ENCODE assay signal across 11 cellular contexts in genomic region chr11:35167451-35167954, GRCh38. TPM values are rescaled to one million over a fixed set of nuclear protein-coding genes. Genes with fewer than 3 reads are reported as not detected.
DNase-seq lines count a peak whose midpoint lies in the region; ATAC-seq lines count a peak whose summit lies in the region.
"Had no signal": no experiment of that assay in that cellular context is flagged by ENCODE, and none has a peak within 500 bp of the region (broad histone marks: within the 10 kb centered on the region; RNA-seq: fewer than 3 reads in every experiment).

No MANE protein-coding gene starts in this region.

- intact Hi-C loops in activated T-helper 1 cell treated with anti-CD3 and anti-CD28 coated beads, Interleukin-12 subunit alpha, Interleukin-12 subunit beta, Interleukin-2, Interleukin-4 antibody, amounts not matched to agents 30 ng/mL and 10 ng/mL and 1 ng/mL, durations not matched to agents 14 hours and 24 hours and 36 hours (cut with micrococcal nuclease), result no loop called here
- intact Hi-C loops in left cardiac atrium (cut with DNase I), result no loop called here

- peak overlapping the region; percentile 74 for H3K4me2 ChIP-seq in GM23248 (ENCODE audit: unreplicated experiment)
- H3K4me2 ChIP-seq: neural progenitor cell had no signal

- H3K9ac ChIP-seq in GM23248, result peak overlapping the region; percentile 82
- H3K9ac ChIP-seq: neural progenitor cell had no signal

- DNase-seq in GM23248, result peak; percentile 65
- no peak for DNase-seq in activated T-helper 1 cell treated with anti-CD3 and anti-CD28 coated beads, Interleukin-12 subunit alpha, Interleukin-12 subunit beta, Interleukin-2, Interleukin-4 antibody, amounts not matched to agents 30 ng/mL and 10 ng/mL and 1 ng/mL, durations not matched to agents 14 hours and 24 hours and 36 hours (ENCODE audit: low spot score)
- DNase-seq in left cardiac atrium, result peak; percentile 30
- DNase-seq in stimulated activated effector memory CD8-positive, alpha-beta T cell treated with anti-CD3 and anti-CD28 coated beads, Interleukin-12 subunit alpha, Interleukin-12 subunit beta, amount 100 ng/mL, for 72 hours (ENCODE audit: low spot score in 2 of 2), result no peak
- DNase-seq: NCI-H2081 had no signal

- peaks cover 14% of the 10 kb centered on the region; the same call in 1 of the 2 replicates for H3K36me3 ChIP-seq in GM23248 (ENCODE audit: low read depth)
- H3K36me3 ChIP-seq: neural progenitor cell had no signal

- WGBS in GM23248 (ENCODE audit: low coverage in 1 of 2, low lambda C conversion rate in 2 of 2, missing lambda C conversion rate in 2 of 2), 2 experiments, result 24 to 27% methylated on average over 2 of the region's 2 CpGs

- peaks cover 95% of the 10 kb centered on the region for H3K79me2 ChIP-seq in GM23248 (ENCODE audit: insufficient read depth)

- H4K20me1 ChIP-seq in GM23248 (ENCODE audit: insufficient read depth), result peaks cover 2% of the 10 kb centered on the region; the same call in 1 of the 2 replicates

- peak overlapping the region; percentile 97 for H3K27ac Mint-ChIP-seq in activated T-helper 1 cell treated with anti-CD3 and anti-CD28 coated beads, Interleukin-12 subunit alpha, Interleukin-12 subunit beta, Interleukin-2, Interleukin-4 antibody, amounts not matched to agents 30 ng/mL and 10 ng/mL and 1 ng/mL, durations not matched to agents 14 hours and 24 hours and 36 hours
- peak overlapping the region; percentile 98 for H3K27ac Mint-ChIP-seq in stimulated activated effector memory CD8-positive, alpha-beta T cell treated with anti-CD3 and anti-CD28 coated beads, Interleukin-12 subunit alpha, Interleukin-12 subunit beta, amount 100 ng/mL, for 72 hours
- H3K27ac Mint-ChIP-seq: type B pancreatic cell had no signal

- H3K27me3 Mint-ChIP-seq in activated T-helper 1 cell treated with anti-CD3 and anti-CD28 coated beads, Interleukin-12 subunit alpha, Interleukin-12 subunit beta, Interleukin-2, Interleukin-4 antibody, amounts not matched to agents 30 ng/mL and 10 ng/mL and 1 ng/mL, durations not matched to agents 14 hours and 24 hours and 36 hours (ENCODE audit: insufficient read depth), result no peaks in the 10 kb centered on the region

- H3K4me3 ChIP-seq in GM23248, result peak overlapping the region; percentile 47
- H3K4me3 ChIP-seq: neural progenitor cell had no signal

- no peaks in the 10 kb centered on the region for H3K9me3 ChIP-seq in GM23248 (ENCODE audit: low read depth)

- in situ Hi-C loops in GM23248 (cut with MboI), result no loop called here

- no peak overlapping the region for H2AFZ ChIP-seq in GM23248
- H2AFZ ChIP-seq: neural progenitor cell had no signal

- no peaks in the 10 kb centered on the region for H3K27me3 ChIP-seq in GM23248 (replicated peaks; ENCODE audit: insufficient read depth)
- H3K27me3 ChIP-seq: neural progenitor cell had no signal

- H3K4me1 Mint-ChIP-seq in activated T-helper 1 cell treated with anti-CD3 and anti-CD28 coated beads, Interleukin-12 subunit alpha, Interleukin-12 subunit beta, Interleukin-2, Interleukin-4 antibody, amounts not matched to agents 30 ng/mL and 10 ng/mL and 1 ng/mL, durations not matched to agents 14 hours and 24 hours and 36 hours (ENCODE audit: low read depth), result peaks cover 100% of the 10 kb centered on the region
- peaks cover 96% of the 10 kb centered on the region for H3K4me1 Mint-ChIP-seq in stimulated activated effector memory CD8-positive, alpha-beta T cell treated with anti-CD3 and anti-CD28 coated beads, Interleukin-12 subunit alpha, Interleukin-12 subunit beta, amount 100 ng/mL, for 72 hours

- peaks cover 97% of the 10 kb centered on the region for H3K4me1 ChIP-seq in GM23248 (ENCODE audit: insufficient read depth)

- H3K9me3 Mint-ChIP-seq in activated T-helper 1 cell treated with anti-CD3 and anti-CD28 coated beads, Interleukin-12 subunit alpha, Interleukin-12 subunit beta, Interleukin-2, Interleukin-4 antibody, amounts not matched to agents 30 ng/mL and 10 ng/mL and 1 ng/mL, durations not matched to agents 14 hours and 24 hours and 36 hours, result no peaks in the 10 kb centered on the region
- no peaks in the 10 kb centered on the region for H3K9me3 Mint-ChIP-seq in stimulated activated effector memory CD8-positive, alpha-beta T cell treated with anti-CD3 and anti-CD28 coated beads, Interleukin-12 subunit alpha, Interleukin-12 subunit beta, amount 100 ng/mL, for 72 hours
- H3K9me3 Mint-ChIP-seq: neural progenitor cell, type B pancreatic cell had no signal

- H3K9me2 ChIP-seq in GM23248 (ENCODE audit: insufficient read depth), result no peaks in the 10 kb centered on the region

- peaks cover 98% of the 10 kb centered on the region for H3F3A ChIP-seq in GM23248 (ENCODE audit: insufficient read depth)

- H3K36me3 Mint-ChIP-seq in activated T-helper 1 cell treated with anti-CD3 and anti-CD28 coated beads, Interleukin-12 subunit alpha, Interleukin-12 subunit beta, Interleukin-2, Interleukin-4 antibody, amounts not matched to agents 30 ng/mL and 10 ng/mL and 1 ng/mL, durations not matched to agents 14 hours and 24 hours and 36 hours (ENCODE audit: low read depth), result peaks cover 67% of the 10 kb centered on the region
- H3K36me3 Mint-ChIP-seq in stimulated activated effector memory CD8-positive, alpha-beta T cell treated with anti-CD3 and anti-CD28 coated beads, Interleukin-12 subunit alpha, Interleukin-12 subunit beta, amount 100 ng/mL, for 72 hours, result peaks cover 79% of the 10 kb centered on the region
- H3K36me3 Mint-ChIP-seq: neural progenitor cell, type B pancreatic cell had no signal

- ATAC-seq in left cardiac atrium (peak; percentile 35 to 67), GM19463 (IDR thresholded peaks at IDR 0.05; ENCODE audit: unreplicated experiment) (no peak), HG02884 (IDR thresholded peaks at IDR 0.05; ENCODE audit: unreplicated experiment) (no peak), HG03565 (IDR thresholded peaks at IDR 0.05; ENCODE audit: unreplicated experiment) (no peak)
- no peak for ATAC-seq in stimulated activated effector memory CD8-positive, alpha-beta T cell treated with anti-CD3 and anti-CD28 coated beads, Interleukin-12 subunit alpha, Interleukin-12 subunit beta, amount 100 ng/mL, for 72 hours
- ATAC-seq in activated CD4-positive, CD25-positive, alpha-beta regulatory T cell treated with anti-CD3 and anti-CD28 coated beads, Interleukin-2, amount 50 U/mL, for 24 hours, result no peak

- H3K4me3 Mint-ChIP-seq in activated T-helper 1 cell treated with anti-CD3 and anti-CD28 coated beads, Interleukin-12 subunit alpha, Interleukin-12 subunit beta, Interleukin-2, Interleukin-4 antibody, amounts not matched to agents 30 ng/mL and 10 ng/mL and 1 ng/mL, durations not matched to agents 14 hours and 24 hours and 36 hours, result peak overlapping the region; percentile 63
- H3K4me3 Mint-ChIP-seq in stimulated activated effector memory CD8-positive, alpha-beta T cell treated with anti-CD3 and anti-CD28 coated beads, Interleukin-12 subunit alpha, Interleukin-12 subunit beta, amount 100 ng/mL, for 72 hours, result peak overlapping the region; percentile 72
- H3K4me3 Mint-ChIP-seq: neural progenitor cell, type B pancreatic cell had no signal

- peak overlapping the region; percentile 99 for H3K27ac ChIP-seq in GM23248
- H3K27ac ChIP-seq: neural progenitor cell had no signal

RNA-seq across cellular contexts. Expression of gene CD44, which starts 28.5 kb away (rescaled TPM):
- 405 and 506 TPM in 2 replicates for total RNA-seq in GM23248 (2014; rRNA removed; shearing (Covaris generic))
- 519 and 523 TPM in 2 replicates for polyA plus RNA-seq in GM23248 (2016; fragmentation: Nextera tagmentation; extraction: Ambion mirVana)
- 547 and 550 TPM in 2 replicates for total RNA-seq in activated T-helper 1 cell treated with anti-CD3 and anti-CD28 coated beads, Interleukin-12 subunit alpha, Interleukin-12 subunit beta, Interleukin-2, Interleukin-4 antibody, amounts not matched to agents 30 ng/mL and 10 ng/mL and 1 ng/mL, durations not matched to agents 14 hours and 24 hours and 36 hours
- total RNA-seq in left cardiac atrium, result 10 to 100 TPM; 63.6 to 71.2 TPM

Comparison
In these comparisons a context has a peak if more than half of its experiments do, and no peak if none do; other contexts are left out.
1. DNase-seq: peak in GM23248 (single experiment) and left cardiac atrium (single experiment); none in activated T-helper 1 cell treated with anti-CD3 and anti-CD28 coated beads, Interleukin-12 subunit alpha, Interleukin-12 subunit beta, Interleukin-2, Interleukin-4 antibody, amounts not matched to agents 30 ng/mL and 10 ng/mL and 1 ng/mL, durations not matched to agents 14 hours and 24 hours and 36 hours (single experiment) and stimulated activated effector memory CD8-positive, alpha-beta T cell treated with anti-CD3 and anti-CD28 coated beads, Interleukin-12 subunit alpha, Interleukin-12 subunit beta, amount 100 ng/mL, for 72 hours (0 of 2).
2. ATAC-seq: peak in left cardiac atrium (2 of 2); none in stimulated activated effector memory CD8-positive, alpha-beta T cell treated with anti-CD3 and anti-CD28 coated beads, Interleukin-12 subunit alpha, Interleukin-12 subunit beta, amount 100 ng/mL, for 72 hours (single experiment), GM19463 (single experiment), HG02884 (single experiment), HG03565 (single experiment) and activated CD4-positive, CD25-positive, alpha-beta regulatory T cell treated with anti-CD3 and anti-CD28 coated beads, Interleukin-2, amount 50 U/mL, for 24 hours (0 of 2).